In genomic region chr4:4456351-4456750, GRCh38 we compare ENCODE assay signal across 1 cellular context.
TF ChIP-seq lines count a peak whose summit lies in the region.

No MANE protein-coding gene starts in this region.

TF ChIP-seq in H1, 55 proteins besides CTCF, POLR2A, EP300 and RAD21:
- TF ChIP-seq CHD2 (IDR thresholded peaks at IDR 0.05; ENCODE audit: low read length), result no peak
- no peak for TF ChIP-seq TEAD4 (IDR thresholded peaks at IDR 0.05; ENCODE audit: low read depth, low read length)
- TF ChIP-seq TCF12 (IDR thresholded peaks at IDR 0.05; ENCODE audit: low read depth, low read length), result no peak
- no peak for TF ChIP-seq EGR1 (IDR thresholded peaks at IDR 0.05; ENCODE audit: borderline replicate concordance, low read depth, low read length)
- TF ChIP-seq NRF1 (IDR thresholded peaks at IDR 0.05; ENCODE audit: low read depth, low read length), result no peak
TF ChIP-seq in H1: peak in this region for 0.
